ENCODE assay signal across 23 cellular contexts in genomic region chrX:25131055-25131454, GRCh38.
DNase-seq lines count a peak whose midpoint lies in the region; ATAC-seq, FAIRE-seq and TF ChIP-seq lines count a peak whose summit lies in the region.
"Had no signal": no experiment of that assay in that cellular context is flagged by ENCODE, and none has a peak within 500 bp of the region (broad histone marks: within the 10 kb centered on the region; RNA-seq: fewer than 3 reads in every experiment).

No MANE protein-coding gene starts in this region.

- no peak for DNase-seq in D721Med (ENCODE audit: insufficient read length, low spot score)
- DNase-seq in LHCN-M2 (ENCODE audit: low read depth): peak; percentile 1
- peak; percentile 0 for DNase-seq in choroid plexus epithelial cell (ENCODE audit: low read depth)
- DNase-seq in pons (ENCODE audit: low spot score): peak; percentile 3
- no peak for DNase-seq in stimulated activated CD4-positive, alpha-beta T cell treated with anti-CD3 and anti-CD28 coated beads, Interleukin-4, amount 100 ng/mL, for 1 hour
- no peak for DNase-seq in NCI-H2227 treated with DMSO at 0.1 percent for 48 hours (lab: John Stamatoyannopoulos, UW)
- DNase-seq: activated CD4-positive, alpha-beta T cell treated with anti-CD3 and anti-CD28 coated beads, Interleukin-2, amount 50 U/mL, for 1 hour; activated effector memory CD4-positive, alpha-beta T cell treated with Interleukin-2 at 50 U/mL for 16 hours; body of pancreas; CD4-positive, alpha-beta memory T cell; colonic mucosa; DMS153; KBM-7; left ventricle myocardium inferior; MV-4-11; NCI-H187 treated with DMSO at 0.1 percent for 48 hours; NCI-H69; right lobe of liver; Right ventricle myocardium superior; upper lobe of left lung had no signal

- FAIRE-seq in D721Med (lab: Jason Lieb, UNC): peak; percentile 25
- FAIRE-seq: endometrium had no signal

- no peak for ATAC-seq in GM18907 (IDR thresholded peaks at IDR 0.05; ENCODE audit: unreplicated experiment)
- ATAC-seq: body of pancreas; natural killer cell treated with Interleukin-12 subunit alpha and Interleukin-12 subunit beta and Interleukin-15 and Interleukin-18, amount 100 ng/mL, for 72 hours; right lobe of liver had no signal

- TF ChIP-seq CTCF in D721Med (IDR thresholded peaks at IDR 0.05; ENCODE audit: insufficient read depth, missing control alignments) (no peak), choroid plexus epithelial cell (conservative IDR thresholded peaks at IDR 0.05; ENCODE audit: low read depth, low read length) (no peak)

- H3K4me3 ChIP-seq in choroid plexus epithelial cell (ENCODE audit: low read depth, low read length): no peak overlapping the region
- H3K4me3 ChIP-seq: body of pancreas, colonic mucosa, left ventricle myocardium inferior, right lobe of liver, upper lobe of left lung had no signal

Comparison
In these comparisons a context has a peak if more than half of its experiments do, and no peak if none do; other contexts are left out.
1. DNase-seq: peak in LHCN-M2 (single experiment), choroid plexus epithelial cell (single experiment) and pons (single experiment); none in D721Med (single experiment), stimulated activated CD4-positive, alpha-beta T cell treated with anti-CD3 and anti-CD28 coated beads, Interleukin-4, amount 100 ng/mL, for 1 hour (single experiment) and NCI-H2227 treated with DMSO at 0.1 percent for 48 hours (single experiment).